In the genomic region with DNA sequence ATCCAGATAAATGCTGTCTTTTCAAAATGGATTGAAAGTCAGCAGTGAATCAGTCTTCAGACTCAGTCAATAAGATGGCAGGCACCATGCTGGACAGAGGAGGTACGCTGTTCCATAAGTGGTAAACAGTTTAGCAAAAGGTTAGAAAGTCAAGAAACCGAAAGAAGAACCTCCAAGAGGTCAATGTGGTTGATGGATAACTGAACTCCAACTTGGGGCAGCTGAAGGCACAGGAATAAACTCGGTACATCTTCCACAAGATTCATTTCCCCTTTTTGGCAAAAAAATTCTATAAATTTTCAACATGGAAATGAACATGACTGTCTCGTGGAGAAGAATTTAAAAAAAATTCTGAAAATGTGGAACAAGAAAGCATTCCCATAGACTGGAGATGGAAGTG, we compare ENCODE assay signal across 1 cellular context.
TF ChIP-seq lines count a peak whose summit lies in the region.

No MANE protein-coding gene starts in this region.

TF ChIP-seq in GM12878, 131 proteins besides CTCF, POLR2A, EP300 and RAD21:
- TF ChIP-seq EED (IDR thresholded peaks at IDR 0.05; ENCODE audit: low read depth) (no peak), MEF2B (IDR thresholded peaks at IDR 0.05; ENCODE audit: partially characterized antibody, poor library complexity, severe bottlenecking) (no peak), ZBED1 (IDR thresholded peaks at IDR 0.05; ENCODE audit: borderline replicate concordance) (no peak), SUZ12 (IDR thresholded peaks at IDR 0.05; ENCODE audit: unreplicated experiment) (no peak), IKZF2 (IDR thresholded peaks at IDR 0.05) (peak; percentile 38 to 60; a peak in 2 of 4 replicates), IKZF1 (conservative IDR thresholded peaks at IDR 0.05) (peak; percentile 53), HDGF (IDR thresholded peaks at IDR 0.05) (no peak), CREM (IDR thresholded peaks at IDR 0.05; ENCODE audit: low read depth) (no peak), SUPT20H (IDR thresholded peaks at IDR 0.05; ENCODE audit: borderline replicate concordance, control insufficient read depth, low read depth, low read length) (no peak), FOS (IDR thresholded peaks at IDR 0.05; ENCODE audit: borderline replicate concordance, extremely low read depth, insufficient read length) (no peak), E2F8 (IDR thresholded peaks at IDR 0.05; ENCODE audit: low read depth, partially characterized antibody) (no peak), PAX5 (IDR thresholded peaks at IDR 0.05; ENCODE audit: borderline replicate concordance, low read depth, low read length) (no peak), SPI1 (IDR thresholded peaks at IDR 0.05; ENCODE audit: borderline replicate concordance, insufficient read depth, low read depth, low read length) (peak; percentile 58; the same call in 1 of the 2 replicates), PML (IDR thresholded peaks at IDR 0.05; ENCODE audit: low read length) (no peak), RELB (IDR thresholded peaks at IDR 0.05; ENCODE audit: low read depth) (no peak), TARDBP (IDR thresholded peaks at IDR 0.05; ENCODE audit: borderline replicate concordance) (no peak), DPF2 (IDR thresholded peaks at IDR 0.05) (0 out of 2 replicates have a peak, but pooled peaks have one; percentile 30), SP1 (IDR thresholded peaks at IDR 0.05; ENCODE audit: low read depth, low read length) (no peak), IRF4 (IDR thresholded peaks at IDR 0.05; ENCODE audit: low read depth, low read length) (no peak), GABPA (IDR thresholded peaks at IDR 0.05; ENCODE audit: low read depth) (no peak), RCOR1 (conservative IDR thresholded peaks at IDR 0.05; ENCODE audit: low read depth, low read length) (no peak), LARP7 (IDR thresholded peaks at IDR 0.05) (no peak), BMI1 (IDR thresholded peaks at IDR 0.05; ENCODE audit: borderline replicate concordance) (no peak), ATF7 (IDR thresholded peaks at IDR 0.05; ENCODE audit: low read depth) (no peak)
- TF ChIP-seq, protein P1, sequence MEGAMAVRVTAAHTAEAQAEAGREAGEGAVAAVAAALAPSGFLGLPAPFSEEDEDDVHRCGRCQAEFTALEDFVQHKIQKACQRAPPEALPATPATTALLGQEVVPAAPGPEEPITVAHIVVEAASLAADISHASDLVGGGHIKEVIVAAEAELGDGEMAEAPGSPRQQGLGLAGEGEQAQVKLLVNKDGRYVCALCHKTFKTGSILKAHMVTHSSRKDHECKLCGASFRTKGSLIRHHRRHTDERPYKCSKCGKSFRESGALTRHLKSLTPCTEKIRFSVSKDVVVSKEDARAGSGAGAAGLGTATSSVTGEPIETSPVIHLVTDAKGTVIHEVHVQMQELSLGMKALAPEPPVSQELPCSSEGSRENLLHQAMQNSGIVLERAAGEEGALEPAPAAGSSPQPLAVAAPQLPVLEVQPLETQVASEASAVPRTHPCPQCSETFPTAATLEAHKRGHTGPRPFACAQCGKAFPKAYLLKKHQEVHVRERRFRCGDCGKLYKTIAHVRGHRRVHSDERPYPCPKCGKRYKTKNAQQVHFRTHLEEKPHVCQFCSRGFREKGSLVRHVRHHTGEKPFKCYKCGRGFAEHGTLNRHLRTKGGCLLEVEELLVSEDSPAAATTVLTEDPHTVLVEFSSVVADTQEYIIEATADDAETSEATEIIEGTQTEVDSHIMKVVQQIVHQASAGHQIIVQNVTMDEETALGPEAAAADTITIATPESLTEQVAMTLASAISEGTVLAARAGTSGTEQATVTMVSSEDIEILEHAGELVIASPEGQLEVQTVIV (IDR thresholded peaks at IDR 0.05; ENCODE audit: borderline replicate concordance, partially characterized antibody) = no peak
- TF ChIP-seq, protein P2, sequence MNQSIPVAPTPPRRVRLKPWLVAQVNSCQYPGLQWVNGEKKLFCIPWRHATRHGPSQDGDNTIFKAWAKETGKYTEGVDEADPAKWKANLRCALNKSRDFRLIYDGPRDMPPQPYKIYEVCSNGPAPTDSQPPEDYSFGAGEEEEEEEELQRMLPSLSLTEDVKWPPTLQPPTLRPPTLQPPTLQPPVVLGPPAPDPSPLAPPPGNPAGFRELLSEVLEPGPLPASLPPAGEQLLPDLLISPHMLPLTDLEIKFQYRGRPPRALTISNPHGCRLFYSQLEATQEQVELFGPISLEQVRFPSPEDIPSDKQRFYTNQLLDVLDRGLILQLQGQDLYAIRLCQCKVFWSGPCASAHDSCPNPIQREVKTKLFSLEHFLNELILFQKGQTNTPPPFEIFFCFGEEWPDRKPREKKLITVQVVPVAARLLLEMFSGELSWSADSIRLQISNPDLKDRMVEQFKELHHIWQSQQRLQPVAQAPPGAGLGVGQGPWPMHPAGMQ (IDR thresholded peaks at IDR 0.05; ENCODE audit: borderline replicate concordance) = no peak
- TF ChIP-seq, protein P3, sequence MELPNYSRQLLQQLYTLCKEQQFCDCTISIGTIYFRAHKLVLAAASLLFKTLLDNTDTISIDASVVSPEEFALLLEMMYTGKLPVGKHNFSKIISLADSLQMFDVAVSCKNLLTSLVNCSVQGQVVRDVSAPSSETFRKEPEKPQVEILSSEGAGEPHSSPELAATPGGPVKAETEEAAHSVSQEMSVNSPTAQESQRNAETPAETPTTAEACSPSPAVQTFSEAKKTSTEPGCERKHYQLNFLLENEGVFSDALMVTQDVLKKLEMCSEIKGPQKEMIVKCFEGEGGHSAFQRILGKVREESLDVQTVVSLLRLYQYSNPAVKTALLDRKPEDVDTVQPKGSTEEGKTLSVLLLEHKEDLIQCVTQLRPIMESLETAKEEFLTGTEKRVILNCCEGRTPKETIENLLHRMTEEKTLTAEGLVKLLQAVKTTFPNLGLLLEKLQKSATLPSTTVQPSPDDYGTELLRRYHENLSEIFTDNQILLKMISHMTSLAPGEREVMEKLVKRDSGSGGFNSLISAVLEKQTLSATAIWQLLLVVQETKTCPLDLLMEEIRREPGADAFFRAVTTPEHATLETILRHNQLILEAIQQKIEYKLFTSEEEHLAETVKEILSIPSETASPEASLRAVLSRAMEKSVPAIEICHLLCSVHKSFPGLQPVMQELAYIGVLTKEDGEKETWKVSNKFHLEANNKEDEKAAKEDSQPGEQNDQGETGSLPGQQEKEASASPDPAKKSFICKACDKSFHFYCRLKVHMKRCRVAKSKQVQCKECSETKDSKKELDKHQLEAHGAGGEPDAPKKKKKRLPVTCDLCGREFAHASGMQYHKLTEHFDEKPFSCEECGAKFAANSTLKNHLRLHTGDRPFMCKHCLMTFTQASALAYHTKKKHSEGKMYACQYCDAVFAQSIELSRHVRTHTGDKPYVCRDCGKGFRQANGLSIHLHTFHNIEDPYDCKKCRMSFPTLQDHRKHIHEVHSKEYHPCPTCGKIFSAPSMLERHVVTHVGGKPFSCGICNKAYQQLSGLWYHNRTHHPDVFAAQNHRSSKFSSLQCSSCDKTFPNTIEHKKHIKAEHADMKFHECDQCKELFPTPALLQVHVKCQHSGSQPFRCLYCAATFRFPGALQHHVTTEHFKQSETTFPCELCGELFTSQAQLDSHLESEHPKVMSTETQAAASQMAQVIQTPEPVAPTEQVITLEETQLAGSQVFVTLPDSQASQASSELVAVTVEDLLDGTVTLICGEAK (IDR thresholded peaks at IDR 0.05; ENCODE audit: borderline replicate concordance) = no peak
